Comparison of ENCODE assay signal across 16 cellular contexts in genomic region chr3:142863965-142864924, GRCh38. TPM values are rescaled to one million over a fixed set of nuclear protein-coding genes. Genes with fewer than 3 reads are reported as not detected.
DNase-seq lines count a peak whose midpoint lies in the region; ATAC-seq and TF ChIP-seq lines count a peak whose summit lies in the region.
"Had no signal": no experiment of that assay in that cellular context is flagged by ENCODE, and none has a peak within 500 bp of the region (broad histone marks: within the 10 kb centered on the region; RNA-seq: fewer than 3 reads in every experiment).

No MANE protein-coding gene starts in this region.

- CTCF ChIA-PET in WTC11 (lab: Charles Lee) = interaction anchor here (2.0 to 2.2 kb wide), 2 partner anchors 10 to 36 kb away, joined by 6 to 7 read pairs; no protein-coding TSS in a partner anchor

- H3K9me3 Mint-ChIP-seq in WTC11 = peaks cover 4% of the 10 kb centered on the region
- H3K9me3 Mint-ChIP-seq: dendritic cell treated with granulocyte-macrophage colony-stimulating factor and Interleukin-4, amounts not matched to agents 40 ng/mL and 50 ng/mL, for 4 days had no signal

- H3K4me2 ChIP-seq in osteoblast (ENCODE audit: insufficient read depth, low read length) = peak overlapping the region; percentile 84

- TF ChIP-seq CTCF in WTC11 (IDR thresholded peaks at IDR 0.05) = no peak
- no peak for TF ChIP-seq CTCF in osteoblast (IDR thresholded peaks at IDR 0.05; ENCODE audit: extremely low read depth, low read depth, low read length)
- no peak for TF ChIP-seq CTCF in upper lobe of left lung (IDR thresholded peaks at IDR 0.05)
- no peak for TF ChIP-seq CTCF in foreskin fibroblast (IDR thresholded peaks at IDR 0.05; ENCODE audit: low read depth, low read length)

- no peaks in the 10 kb centered on the region for H3K79me2 ChIP-seq in osteoblast (ENCODE audit: insufficient read depth, low read length)

- H3K4me1 ChIP-seq in osteoblast (ENCODE audit: insufficient read depth, low read length) = peaks cover 19% of the 10 kb centered on the region
- H3K4me1 ChIP-seq in upper lobe of left lung = no peaks in the 10 kb centered on the region
- H3K4me1 ChIP-seq: adrenal gland, Caco-2, Peyer's patch, thyroid gland had no signal

- peak overlapping the region; percentile 77 for H2AFZ ChIP-seq in osteoblast (ENCODE audit: low read length)

- no peaks in the 10 kb centered on the region for H4K20me1 ChIP-seq in osteoblast (ENCODE audit: insufficient read depth, low read length)

- H3K27ac ChIP-seq in osteoblast (ENCODE audit: low read depth, low read length) = peak overlapping the region; percentile 83
- no peak overlapping the region for H3K27ac ChIP-seq in upper lobe of left lung
- H3K27ac ChIP-seq: adrenal gland, Peyer's patch, thyroid gland had no signal

- no peak for TF ChIP-seq EP300 in upper lobe of left lung (IDR thresholded peaks at IDR 0.05)

- intact Hi-C loops in cardiac septum (cut with DNase I) = no loop called here

- H3K9me3 ChIP-seq in osteoblast (ENCODE audit: low read depth, low read length) = no peaks in the 10 kb centered on the region
- H3K9me3 ChIP-seq in upper lobe of left lung = no peaks in the 10 kb centered on the region
- H3K9me3 ChIP-seq: adrenal gland, Caco-2, left lung, Peyer's patch, thyroid gland had no signal

- H3K36me3 ChIP-seq in osteoblast (ENCODE audit: insufficient read depth, low read length) = no peaks in the 10 kb centered on the region
- no peaks in the 10 kb centered on the region for H3K36me3 ChIP-seq in upper lobe of left lung
- H3K36me3 ChIP-seq: adrenal gland, left lung, Peyer's patch, thyroid gland had no signal

- H3K4me3 ChIP-seq in osteoblast (ENCODE audit: insufficient read depth, low read length) (peak overlapping the region; percentile 56), upper lobe of left lung (no peak overlapping the region), foreskin fibroblast (ENCODE audit: low read depth in 1 of 2, low read length in 2 of 2) (no peak overlapping the region)
- H3K4me3 ChIP-seq: adrenal gland, left lung, Peyer's patch, thyroid gland had no signal

- TF ChIP-seq POLR2A in upper lobe of left lung (IDR thresholded peaks at IDR 0.05) = no peak

- H3K27me3 ChIP-seq in osteoblast (ENCODE audit: insufficient read depth, low read length) = no peaks in the 10 kb centered on the region
- no peaks in the 10 kb centered on the region for H3K27me3 ChIP-seq in upper lobe of left lung
- H3K27me3 ChIP-seq: Peyer's patch, thyroid gland had no signal

- DNase-seq in activated CD4-positive, CD25-positive, alpha-beta regulatory T cell treated with anti-CD3 and anti-CD28 coated beads, Interleukin-2, amount 50 U/mL, for 72 hours = no peak
- DNase-seq in NCI-H226 = peak; percentile 12
- DNase-seq in WTC11 (ENCODE audit: low spot score) = no peak
- peak; percentile 23 for DNase-seq in osteoblast (ENCODE audit: insufficient read length, low spot score, missing footprints)
- no peak for DNase-seq in upper lobe of left lung
- DNase-seq in foreskin fibroblast = no peak
- DNase-seq in cardiac septum (ENCODE audit: low spot score) = no peak
- DNase-seq: activated CD8-positive, alpha-beta memory T cell treated with anti-CD3 and anti-CD28 coated beads, Interleukin-2, amount 50 U/mL, for 48 hours; adrenal gland; Caco-2; left lung; NCI-H2081; Peyer's patch; thyroid gland had no signal

- H3K27ac Mint-ChIP-seq in WTC11 = peak overlapping the region; percentile 98
- H3K27ac Mint-ChIP-seq: dendritic cell treated with granulocyte-macrophage colony-stimulating factor and Interleukin-4, amounts not matched to agents 40 ng/mL and 50 ng/mL, for 4 days had no signal

- POLR2A ChIA-PET in WTC11 (lab: Charles Lee) = no interaction called here

- no peaks in the 10 kb centered on the region for H3K27me3 Mint-ChIP-seq in WTC11 (ENCODE audit: low read depth)

- peaks cover 66% of the 10 kb centered on the region for H3K4me1 Mint-ChIP-seq in WTC11

- H3K4me3 Mint-ChIP-seq in WTC11 = peak overlapping the region; percentile 41
- H3K4me3 Mint-ChIP-seq: dendritic cell treated with granulocyte-macrophage colony-stimulating factor and Interleukin-4, amounts not matched to agents 40 ng/mL and 50 ng/mL, for 4 days had no signal

- peak; percentile 24 to 32 for ATAC-seq in activated CD4-positive, CD25-positive, alpha-beta regulatory T cell treated with anti-CD3 and anti-CD28 coated beads, Interleukin-2, amount 50 U/mL, for 24 hours
- ATAC-seq in WTC11 (no peak), upper lobe of left lung (ENCODE audit: low FRiP score in 2 of 2) (no peak)

- WGBS in upper lobe of left lung, 2 donors = 72 to 78% methylated on average over 8 of the region's 8 CpGs

- no peaks in the 10 kb centered on the region for H3K36me3 Mint-ChIP-seq in WTC11

TF ChIP-seq in WTC11, 78 proteins besides CTCF, POLR2A, EP300 and RAD21:
- TF ChIP-seq CDX4 (CRISPR knock-in tag; IDR thresholded peaks at IDR 0.05; ENCODE audit: borderline replicate concordance) = no peak
- no peak for TF ChIP-seq USF1 (CRISPR knock-in tag; IDR thresholded peaks at IDR 0.05)
- no peak for TF ChIP-seq ATF3 (CRISPR knock-in tag; conservative IDR thresholded peaks at IDR 0.05)
- no peak for TF ChIP-seq JAZF1 (CRISPR knock-in tag; IDR thresholded peaks at IDR 0.05)
- no peak for TF ChIP-seq SMAD4 (CRISPR knock-in tag; IDR thresholded peaks at IDR 0.05)
- TF ChIP-seq FOXK1 (CRISPR knock-in tag; IDR thresholded peaks at IDR 0.05) = no peak
- TF ChIP-seq ZMAT4 (CRISPR knock-in tag; IDR thresholded peaks at IDR 0.05) = no peak
- TF ChIP-seq ZNF671 (CRISPR knock-in tag; IDR thresholded peaks at IDR 0.05) = no peak
- no peak for TF ChIP-seq PREB (CRISPR knock-in tag; IDR thresholded peaks at IDR 0.05; ENCODE audit: borderline replicate concordance)
- TF ChIP-seq ZNF396 (CRISPR knock-in tag; IDR thresholded peaks at IDR 0.05; ENCODE audit: borderline replicate concordance) = no peak
- TF ChIP-seq E2F4 (CRISPR knock-in tag; IDR thresholded peaks at IDR 0.05; ENCODE audit: borderline replicate concordance, low read depth) = no peak
- TF ChIP-seq GRHL2 (CRISPR knock-in tag; IDR thresholded peaks at IDR 0.05; ENCODE audit: insufficient replicate concordance, severe bottlenecking) = no peak
- no peak for TF ChIP-seq ZNF263 (CRISPR knock-in tag; IDR thresholded peaks at IDR 0.05; ENCODE audit: low read depth)
- no peak for TF ChIP-seq MLX (CRISPR knock-in tag; IDR thresholded peaks at IDR 0.05)

RNA-seq across cellular contexts. Expression of gene PCOLCE2, which starts 24.6 kb away (rescaled TPM):
- 13.5 to 13.7 TPM (median 13.7 TPM) in 3 replicates for total RNA-seq in WTC11 (2021)
- total RNA-seq in osteoblast = 19.7 and 21.4 TPM in 2 replicates
- 10 to 100 TPM in 5 of 6 donors, 1 to 10 TPM in 1; 9.4 to 46.3 (median 17.9) TPM for total RNA-seq in upper lobe of left lung
- total RNA-seq in cardiac septum = 42.2 TPM

Comparison
In these comparisons a context has a peak if more than half of its experiments do, and no peak if none do; other contexts are left out.
1. ATAC-seq: peak in activated CD4-positive, CD25-positive, alpha-beta regulatory T cell treated with anti-CD3 and anti-CD28 coated beads, Interleukin-2, amount 50 U/mL, for 24 hours (2 of 2); none in WTC11 (single experiment) and upper lobe of left lung (0 of 2).
2. DNase-seq: peak in NCI-H226 (single experiment) and osteoblast (single experiment); none in activated CD4-positive, CD25-positive, alpha-beta regulatory T cell treated with anti-CD3 and anti-CD28 coated beads, Interleukin-2, amount 50 U/mL, for 72 hours (single experiment), WTC11 (single experiment), upper lobe of left lung (0 of 2), foreskin fibroblast (0 of 2) and cardiac septum (single experiment).